ENCODE assay signal across 20 cellular contexts in the genomic region with DNA sequence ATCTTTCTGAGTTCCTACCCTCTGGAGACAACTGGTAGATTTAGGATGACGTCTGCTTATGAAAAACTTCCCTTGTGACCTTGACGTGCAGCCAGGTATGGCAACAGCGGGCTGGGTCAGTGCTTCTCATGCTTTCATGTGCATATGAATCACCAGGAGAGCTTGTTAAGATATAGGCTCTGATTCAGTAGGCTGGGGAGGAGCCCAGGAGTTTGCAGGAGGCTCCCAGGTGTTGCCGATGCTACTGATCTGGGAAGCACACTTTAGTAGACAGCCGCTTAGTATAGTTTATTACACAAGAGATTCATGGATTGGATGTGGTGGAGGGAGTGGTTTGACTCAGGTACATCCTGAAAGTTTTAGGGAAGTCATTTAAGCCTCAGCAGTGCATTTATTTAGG. TPM values are rescaled to one million over a fixed set of nuclear protein-coding genes. Genes with fewer than 3 reads are reported as not detected.
DNase-seq lines count a peak whose midpoint lies in the region; TF ChIP-seq lines count a peak whose summit lies in the region.
"Had no signal": no experiment of that assay in that cellular context is flagged by ENCODE, and none has a peak within 500 bp of the region (broad histone marks: within the 10 kb centered on the region; RNA-seq: fewer than 3 reads in every experiment).

No MANE protein-coding gene starts in this region.

- peaks cover 11% of the 10 kb centered on the region for H3K4me1 ChIP-seq in HAP-1
- H3K4me1 ChIP-seq: BLaER1 treated with 17β-estradiol and CSF1 and Interleukin-3, amounts not matched to agents 10 nM and 100 nM had no signal

- no peaks in the 10 kb centered on the region for H3K27me3 Mint-ChIP-seq in activated T-helper 2 cell treated with anti-CD3 and anti-CD28 coated beads, Interferon-gamma antibody, Interleukin-2, Interleukin-4, amounts not matched to agents 10 μg/mL and 5 μg/mL and 100 μg/mL, durations not matched to agents 14 hours and 24 hours and 36 hours (ENCODE audit: low read depth)
- peaks cover 2% of the 10 kb centered on the region for H3K27me3 Mint-ChIP-seq in glutamatergic neuron (ENCODE audit: unreplicated experiment)

- no peaks in the 10 kb centered on the region for H3K9me3 ChIP-seq in HAP-1

- DNase-seq in HPDE6-E6E7 (ENCODE audit: extremely low spot score) (peak; percentile 87), iPS-NIHi7 (ENCODE audit: extremely low spot score) (peak; percentile 64), retinal pigment epithelial cell (ENCODE audit: low read depth) (peak; percentile 88), NCI-H1417 (lab: John Stamatoyannopoulos, UW) (no peak), glutamatergic neuron (no peak), HAP-1 (ENCODE audit: low spot score in 2 of 2) (no peak), KBM-7 (no peak)
- DNase-seq in activated T-helper 2 cell treated with anti-CD3 and anti-CD28 coated beads, Interferon-gamma antibody, Interleukin-2, Interleukin-4, amounts not matched to agents 10 μg/mL and 5 μg/mL and 100 μg/mL, durations not matched to agents 14 hours and 24 hours and 36 hours (ENCODE audit: low spot score), result no peak
- DNase-seq: activated CD8-positive, alpha-beta T cell treated with anti-CD3 and anti-CD28 coated beads, Interleukin-2, amount 10 ng/mL, durations not matched to agents 7 days and 5 days; activated naive CD4-positive, alpha-beta T cell; central memory CD4-positive, alpha-beta T cell; NCI-H1694; NCI-H524; retina; RPMI8226; stimulated activated CD4-positive, alpha-beta T cell treated with anti-CD3 and anti-CD28 coated beads, Interleukin-4, amount 100 ng/mL, for 4 hours; stimulated activated naive CD4-positive, alpha-beta T cell; T-helper 9 cell had no signal

- no peaks in the 10 kb centered on the region for H3K36me3 ChIP-seq in HAP-1 (replicated peaks)

- peaks cover 12% of the 10 kb centered on the region for H3K36me3 Mint-ChIP-seq in activated T-helper 2 cell treated with anti-CD3 and anti-CD28 coated beads, Interferon-gamma antibody, Interleukin-2, Interleukin-4, amounts not matched to agents 10 μg/mL and 5 μg/mL and 100 μg/mL, durations not matched to agents 14 hours and 24 hours and 36 hours (ENCODE audit: low read depth)
- peaks cover 13% of the 10 kb centered on the region for H3K36me3 Mint-ChIP-seq in glutamatergic neuron (ENCODE audit: unreplicated experiment)

- TF ChIP-seq CTCF in retinal pigment epithelial cell (conservative IDR thresholded peaks at IDR 0.05; ENCODE audit: low read depth, low read length) (no peak), glutamatergic neuron (IDR thresholded peaks at IDR 0.05; ENCODE audit: partially characterized antibody, unreplicated experiment) (no peak)

- no peaks in the 10 kb centered on the region for H3K27me3 ChIP-seq in HAP-1 (ENCODE audit: low read depth)
- H3K27me3 ChIP-seq: BLaER1 treated with 17β-estradiol and CSF1 and Interleukin-3, amounts not matched to agents 10 nM and 100 nM had no signal

- H3K4me3 Mint-ChIP-seq in activated T-helper 2 cell treated with anti-CD3 and anti-CD28 coated beads, Interferon-gamma antibody, Interleukin-2, Interleukin-4, amounts not matched to agents 10 μg/mL and 5 μg/mL and 100 μg/mL, durations not matched to agents 14 hours and 24 hours and 36 hours (ENCODE audit: low read depth), result no peak overlapping the region
- no peak overlapping the region for H3K4me3 Mint-ChIP-seq in glutamatergic neuron (ENCODE audit: unreplicated experiment)
- H3K4me3 Mint-ChIP-seq: activated CD8-positive, alpha-beta T cell treated with anti-CD3 and anti-CD28 coated beads, Interleukin-2, amount 10 ng/mL, durations not matched to agents 7 days and 5 days had no signal

- H3K27ac Mint-ChIP-seq in activated T-helper 2 cell treated with anti-CD3 and anti-CD28 coated beads, Interferon-gamma antibody, Interleukin-2, Interleukin-4, amounts not matched to agents 10 μg/mL and 5 μg/mL and 100 μg/mL, durations not matched to agents 14 hours and 24 hours and 36 hours, result peak overlapping the region; percentile 2
- no peak overlapping the region for H3K27ac Mint-ChIP-seq in glutamatergic neuron (ENCODE audit: unreplicated experiment)
- H3K27ac Mint-ChIP-seq: activated CD8-positive, alpha-beta T cell treated with anti-CD3 and anti-CD28 coated beads, Interleukin-2, amount 10 ng/mL, durations not matched to agents 7 days and 5 days had no signal

- no peaks in the 10 kb centered on the region for H3K9me3 Mint-ChIP-seq in activated T-helper 2 cell treated with anti-CD3 and anti-CD28 coated beads, Interferon-gamma antibody, Interleukin-2, Interleukin-4, amounts not matched to agents 10 μg/mL and 5 μg/mL and 100 μg/mL, durations not matched to agents 14 hours and 24 hours and 36 hours
- H3K9me3 Mint-ChIP-seq in glutamatergic neuron (ENCODE audit: unreplicated experiment), result peaks cover 4% of the 10 kb centered on the region

- in situ Hi-C loops in HAP-1 (cut with MboI; ENCODE audit: low sequenced_read_pairs) (no loop called here), KBM-7 (cut with MboI; ENCODE audit: low pct_unique_long_range_greater_than_20kb, low sequenced_read_pairs) (no loop called here)

- intact Hi-C loops in activated T-helper 2 cell treated with anti-CD3 and anti-CD28 coated beads, Interferon-gamma antibody, Interleukin-2, Interleukin-4, amounts not matched to agents 10 μg/mL and 5 μg/mL and 100 μg/mL, durations not matched to agents 14 hours and 24 hours and 36 hours (cut with micrococcal nuclease), result no loop called here

- no peak overlapping the region for H3K4me3 ChIP-seq in retinal pigment epithelial cell (ENCODE audit: low read length)
- H3K4me3 ChIP-seq in HAP-1, result no peak overlapping the region
- H3K4me3 ChIP-seq: BLaER1 treated with 17β-estradiol and CSF1 and Interleukin-3, amounts not matched to agents 10 nM and 100 nM had no signal

- peaks cover 5% of the 10 kb centered on the region for H3K4me1 Mint-ChIP-seq in activated T-helper 2 cell treated with anti-CD3 and anti-CD28 coated beads, Interferon-gamma antibody, Interleukin-2, Interleukin-4, amounts not matched to agents 10 μg/mL and 5 μg/mL and 100 μg/mL, durations not matched to agents 14 hours and 24 hours and 36 hours (ENCODE audit: low read depth)
- peaks cover 2% of the 10 kb centered on the region for H3K4me1 Mint-ChIP-seq in glutamatergic neuron (ENCODE audit: low read depth, unreplicated experiment)

RNA-seq across cellular contexts. Expression of a gene that starts 23.8 kb away (rescaled TPM):
- total RNA-seq in activated T-helper 2 cell treated with anti-CD3 and anti-CD28 coated beads, Interferon-gamma antibody, Interleukin-2, Interleukin-4, amounts not matched to agents 10 μg/mL and 5 μg/mL and 100 μg/mL, durations not matched to agents 14 hours and 24 hours and 36 hours, result 30.0 and 30.7 TPM in 2 replicates
- 27.2 TPM for total RNA-seq in glutamatergic neuron (ENCODE audit: unreplicated experiment)

RNA-seq across cellular contexts. Expression of a gene that starts 42.2 kb away (rescaled TPM):
- total RNA-seq in activated T-helper 2 cell treated with anti-CD3 and anti-CD28 coated beads, Interferon-gamma antibody, Interleukin-2, Interleukin-4, amounts not matched to agents 10 μg/mL and 5 μg/mL and 100 μg/mL, durations not matched to agents 14 hours and 24 hours and 36 hours, result not detected in 2 replicates
- total RNA-seq in glutamatergic neuron (ENCODE audit: unreplicated experiment), result not detected
- total RNA-seq: activated CD8-positive, alpha-beta T cell treated with anti-CD3 and anti-CD28 coated beads, Interleukin-2, amount 10 ng/mL, durations not matched to agents 7 days and 5 days had no signal

RNA-seq across cellular contexts. Expression of a gene that starts 48.4 kb away (rescaled TPM):
- not detected in 2 replicates for total RNA-seq in activated T-helper 2 cell treated with anti-CD3 and anti-CD28 coated beads, Interferon-gamma antibody, Interleukin-2, Interleukin-4, amounts not matched to agents 10 μg/mL and 5 μg/mL and 100 μg/mL, durations not matched to agents 14 hours and 24 hours and 36 hours
- total RNA-seq in glutamatergic neuron (ENCODE audit: unreplicated experiment), result 1.4 TPM
- total RNA-seq: activated CD8-positive, alpha-beta T cell treated with anti-CD3 and anti-CD28 coated beads, Interleukin-2, amount 10 ng/mL, durations not matched to agents 7 days and 5 days; endothelial cell of umbilical vein had no signal

RNA-seq across cellular contexts. Expression of a gene that starts 49.3 kb away (rescaled TPM):
- not detected in 2 replicates for total RNA-seq in activated T-helper 2 cell treated with anti-CD3 and anti-CD28 coated beads, Interferon-gamma antibody, Interleukin-2, Interleukin-4, amounts not matched to agents 10 μg/mL and 5 μg/mL and 100 μg/mL, durations not matched to agents 14 hours and 24 hours and 36 hours
- total RNA-seq in glutamatergic neuron (ENCODE audit: unreplicated experiment), result 0.64 TPM
- total RNA-seq: activated CD8-positive, alpha-beta T cell treated with anti-CD3 and anti-CD28 coated beads, Interleukin-2, amount 10 ng/mL, durations not matched to agents 7 days and 5 days; endothelial cell of umbilical vein had no signal

Comparison
In these comparisons a context has a peak if more than half of its experiments do, and no peak if none do; other contexts are left out.
1. DNase-seq: peak in HPDE6-E6E7 (single experiment), iPS-NIHi7 (single experiment) and retinal pigment epithelial cell (single experiment); none in activated T-helper 2 cell treated with anti-CD3 and anti-CD28 coated beads, Interferon-gamma antibody, Interleukin-2, Interleukin-4, amounts not matched to agents 10 μg/mL and 5 μg/mL and 100 μg/mL, durations not matched to agents 14 hours and 24 hours and 36 hours (single experiment), NCI-H1417 (0 of 3), glutamatergic neuron (single experiment), HAP-1 (0 of 2) and KBM-7 (single experiment).